Comparison of ENCODE assay signal across 9 cellular contexts in genomic region chr9:33106827-33107621, GRCh38. TPM values are rescaled to one million over a fixed set of nuclear protein-coding genes. Genes with fewer than 3 reads are reported as not detected.
DNase-seq lines count a peak whose midpoint lies in the region; ATAC-seq and TF ChIP-seq lines count a peak whose summit lies in the region.
"Had no signal": no experiment of that assay in that cellular context is flagged by ENCODE, and none has a peak within 500 bp of the region (broad histone marks: within the 10 kb centered on the region; RNA-seq: fewer than 3 reads in every experiment).

No MANE protein-coding gene starts in this region.

- peak; percentile 58 for ATAC-seq in esophagus mucosa
- ATAC-seq in HG03097 (IDR thresholded peaks at IDR 0.05; ENCODE audit: low FRiP score, unreplicated experiment), result no peak
- no peak for ATAC-seq in HG02588 (IDR thresholded peaks at IDR 0.05; ENCODE audit: unreplicated experiment)
- no peak for ATAC-seq in natural killer cell

- H3K27me3 ChIP-seq in AG04450 (ENCODE audit: control insufficient read depth, insufficient read depth, low read length) (no peaks in the 10 kb centered on the region), PC-9 (ENCODE audit: insufficient read depth, low read depth) (no peaks in the 10 kb centered on the region), muscle layer of duodenum (ENCODE audit: low read depth, low read length) (no peaks in the 10 kb centered on the region)

- BruUV-seq in PC-9 (replicated peaks; lab: Mats Ljungman, UMichigan), result no TSS peak

- POLR2A ChIA-PET in AG04450 (lab: Yijun Ruan, JAX) (interaction anchor here (0.6 to 1.1 kb wide), 2 partner anchors 75 to 119 kb away, joined by 3 to 5 read pairs; no protein-coding TSS in a partner anchor), PC-9 (lab: Charles Lee; ENCODE audit: unreplicated experiment) (no interaction called here)

- no peaks in the 10 kb centered on the region for H3K27me3 Mint-ChIP-seq in natural killer cell (ENCODE audit: low read depth in 2 of 2)
- H3K27me3 Mint-ChIP-seq: T-cell had no signal

- peak overlapping the region; percentile 46 for H3K4me2 ChIP-seq in PC-9

- peak; percentile 71 for DNase-seq in AG04450 (ENCODE audit: low read depth, low spot score)
- DNase-seq in PC-9, result peak; percentile 75 to 81
- DNase-seq in natural killer cell, result no peak
- no peak for DNase-seq in NCI-H2081 treated with DMSO at 0.1 percent for 48 hours (lab: John Stamatoyannopoulos, UW)
- DNase-seq: T-cell had no signal

- CTCF ChIA-PET in AG04450 (lab: Charles Lee), result interaction anchor here (0.6 kb wide), 1 partner anchor 9 kb away, joined by 5 read pairs; no protein-coding TSS in a partner anchor
- CTCF ChIA-PET in PC-9 (lab: Charles Lee), result no interaction called here

- no peak overlapping the region for H2AFZ ChIP-seq in PC-9

- H3K9me3 ChIP-seq in AG04450 (ENCODE audit: control insufficient read depth, insufficient read depth, low read length), result no peaks in the 10 kb centered on the region
- H3K9me3 ChIP-seq in PC-9 (ENCODE audit: insufficient read depth, low read depth), result no peaks in the 10 kb centered on the region
- no peaks in the 10 kb centered on the region for H3K9me3 ChIP-seq in muscle layer of duodenum (ENCODE audit: control insufficient read depth in 1 of 2, low read length in 2 of 2)

- H3K36me3 Mint-ChIP-seq in natural killer cell, result peaks cover 6% of the 10 kb centered on the region

- H3K9me3 Mint-ChIP-seq in natural killer cell, result no peaks in the 10 kb centered on the region
- H3K9me3 Mint-ChIP-seq: T-cell had no signal

- H3K4me3 ChIP-seq in AG04450 (ENCODE audit: low read depth, low read length), result no peak overlapping the region
- no peak overlapping the region for H3K4me3 ChIP-seq in PC-9
- H3K4me3 ChIP-seq in muscle layer of duodenum (ENCODE audit: low read depth in 1 of 2, low read length in 2 of 2), result no peak overlapping the region

- peaks cover 0 to 11% of the 10 kb centered on the region in 2 donors for H3K4me1 Mint-ChIP-seq in natural killer cell

- intact Hi-C loops in PC-9 (cut with micrococcal nuclease; ENCODE audit: unreplicated experiment), result loop anchor here (1.0 to 2.0 kb wide), 3 partner anchors 23 to 54 kb away; no protein-coding TSS in a partner anchor
- intact Hi-C loops in natural killer cell (cut with micrococcal nuclease), result no loop called here

- H3K79me2 ChIP-seq in PC-9 (ENCODE audit: low read depth), result no peaks in the 10 kb centered on the region

- H3K36me3 ChIP-seq in PC-9 (ENCODE audit: low read depth), result no peaks in the 10 kb centered on the region
- H3K36me3 ChIP-seq in muscle layer of duodenum (ENCODE audit: control insufficient read depth in 1 of 2, insufficient read depth in 2 of 2, low read length in 2 of 2), result peaks cover 5 to 14% of the 10 kb centered on the region in 2 donors

- H3K27ac Mint-ChIP-seq in natural killer cell, result peak overlapping the region in 1 of 2 donors; percentile 48
- H3K27ac Mint-ChIP-seq: T-cell had no signal

- H3K27ac ChIP-seq in AG04450 (ENCODE audit: low read depth, low read length) (peak overlapping the region; percentile 93), PC-9 (peak overlapping the region; percentile 44), muscle layer of duodenum (ENCODE audit: low read length) (peak overlapping the region; percentile 41)

- peaks cover 8% of the 10 kb centered on the region; the same call in 1 of the 2 replicates for H3F3A ChIP-seq in PC-9 (ENCODE audit: insufficient read depth, low read depth)

- H3K4me3 Mint-ChIP-seq in natural killer cell, result no peak overlapping the region
- H3K4me3 Mint-ChIP-seq: T-cell had no signal

- H3K4me1 ChIP-seq in PC-9 (replicated peaks; ENCODE audit: insufficient read depth) (peaks cover 42% of the 10 kb centered on the region), muscle layer of duodenum (ENCODE audit: control insufficient read depth in 1 of 2, insufficient read depth in 2 of 2, low read length in 2 of 2) (no peaks in the 10 kb centered on the region)

- no peaks in the 10 kb centered on the region for H3K9me2 ChIP-seq in PC-9 (ENCODE audit: insufficient read depth)

- H4K20me1 ChIP-seq in PC-9 (ENCODE audit: insufficient read depth), result no peaks in the 10 kb centered on the region

- TF ChIP-seq CTCF in AG04450 (IDR thresholded peaks at IDR 0.05; ENCODE audit: low read depth, low read length), result no peak
- no peak for TF ChIP-seq CTCF in PC-9 (conservative IDR thresholded peaks at IDR 0.05)
- TF ChIP-seq CTCF in natural killer cell (IDR thresholded peaks at IDR 0.05), result no peak

RNA-seq across cellular contexts. Expression of gene SMU1, which starts 30.6 kb away (rescaled TPM):
- polyA plus RNA-seq in AG04450 (2011; rRNA removed), result 17.1 and 19.6 TPM in 2 replicates
- 17.8 and 23.8 TPM in 2 replicates for polyA minus RNA-seq in AG04450 (2011; rRNA and poly(A)+ RNA removed)
- total RNA-seq in PC-9 (2021) (12.6 and 14.5 TPM in 2 replicates), esophagus mucosa (11.4 TPM), natural killer cell (10 to 100 TPM; 21.9 to 23.2 (median 22.1) TPM)

Comparison
In these comparisons a context has a peak if more than half of its experiments do, and no peak if none do; other contexts are left out.
1. DNase-seq: peak in AG04450 (single experiment) and PC-9 (2 of 2); none in natural killer cell (single experiment) and NCI-H2081 treated with DMSO at 0.1 percent for 48 hours (single experiment).
2. H3K27ac ChIP-seq: peak in every context shown above with its lines; median percentile 93 in AG04450; 44 in PC-9; 41 in muscle layer of duodenum.